8 cellular contexts compared by ENCODE assay signal in the genomic region with DNA sequence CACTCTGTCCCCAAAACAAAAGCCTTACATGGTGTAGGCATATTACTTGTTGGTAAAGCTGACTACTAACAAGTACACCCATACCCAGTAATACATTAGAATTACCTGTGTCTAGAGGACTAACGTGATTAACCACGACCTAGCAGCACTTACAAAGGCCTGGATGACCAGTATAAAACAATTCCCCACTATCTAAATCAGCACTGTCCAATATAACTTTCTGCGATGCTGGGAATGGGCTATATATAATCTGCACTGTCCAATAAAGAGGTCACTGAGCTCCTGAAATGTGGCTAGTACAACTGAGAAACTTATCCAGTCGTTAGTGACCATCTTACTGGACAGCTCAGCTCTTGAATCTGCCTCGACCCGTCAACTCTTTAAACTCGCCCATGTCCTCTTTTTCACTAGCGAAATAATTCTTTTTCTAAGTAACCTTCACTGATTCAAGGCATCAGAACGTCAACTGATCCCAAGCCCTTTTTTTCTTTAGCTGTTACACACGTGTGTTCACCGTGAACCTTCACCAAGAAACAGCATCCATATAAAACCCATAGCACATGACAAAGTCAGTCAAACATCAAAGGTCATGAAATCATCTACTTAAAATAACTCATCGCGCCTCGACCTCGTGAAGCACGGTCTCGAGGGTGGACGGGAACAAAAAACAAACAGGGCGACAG. TPM values are rescaled to one million over a fixed set of nuclear protein-coding genes. Genes with fewer than 3 reads are reported as not detected.
DNase-seq lines count a peak whose midpoint lies in the region; ATAC-seq and TF ChIP-seq lines count a peak whose summit lies in the region.

No MANE protein-coding gene starts in this region.

- TF ChIP-seq CTCF in MCF 10A (IDR thresholded peaks at IDR 0.05; ENCODE audit: unreplicated experiment) (no peak), vagina (IDR thresholded peaks at IDR 0.05) (no peak)

- H3K27ac Mint-ChIP-seq in MCF 10A (ENCODE audit: low read depth, unreplicated experiment), result peak overlapping the region; percentile 99
- peak overlapping the region; percentile 100 for H3K27ac Mint-ChIP-seq in memory B cell

- H3K36me3 Mint-ChIP-seq in MCF 10A (ENCODE audit: insufficient read depth, unreplicated experiment), result peaks cover 5% of the 10 kb centered on the region
- H3K36me3 Mint-ChIP-seq in memory B cell, result peaks cover 3% of the 10 kb centered on the region

- H3K4me3 ChIP-seq in MG63 (peak overlapping the region; percentile 93), vagina (peak overlapping the region; percentile 75 to 96)

- H3K27me3 ChIP-seq in MG63, result no peaks in the 10 kb centered on the region
- H3K27me3 ChIP-seq in vagina, result no peaks in the 10 kb centered on the region

- TF ChIP-seq POLR2A in vagina (IDR thresholded peaks at IDR 0.05), result no peak

- H3K9me3 ChIP-seq in MG63, result no peaks in the 10 kb centered on the region
- no peaks in the 10 kb centered on the region for H3K9me3 ChIP-seq in vagina

- TSS peak; percentile 86 for BruUV-seq in MCF 10A (replicated peaks; lab: Mats Ljungman, UMichigan)

- peaks cover 43% of the 10 kb centered on the region for H3K4me1 Mint-ChIP-seq in MCF 10A (ENCODE audit: insufficient read depth, unreplicated experiment)
- H3K4me1 Mint-ChIP-seq in memory B cell, result peaks cover 43% of the 10 kb centered on the region

- ATAC-seq in memory B cell (ENCODE audit: low read depth) (peak; percentile 13), GM21423 (IDR thresholded peaks at IDR 0.05; ENCODE audit: unreplicated experiment) (no peak)

- no peaks in the 10 kb centered on the region for H3K9me3 Mint-ChIP-seq in MCF 10A (ENCODE audit: unreplicated experiment)
- H3K9me3 Mint-ChIP-seq in memory B cell, result no peaks in the 10 kb centered on the region

- H3K4me3 Mint-ChIP-seq in MCF 10A (ENCODE audit: unreplicated experiment) (peak overlapping the region; percentile 98), memory B cell (peak overlapping the region; percentile 99)

- intact Hi-C loops in MCF 10A (cut with micrococcal nuclease) (loop anchor here (10.0 kb wide), 1 partner anchor 382 kb away; no protein-coding TSS in a partner anchor), vagina (cut with DNase I) (no loop called here), posterior vena cava (cut with DNase I) (no loop called here)

- peak overlapping the region; percentile 99 for H3K27ac ChIP-seq in vagina

- H3K27me3 Mint-ChIP-seq in MCF 10A (ENCODE audit: insufficient read depth, unreplicated experiment) (no peaks in the 10 kb centered on the region), memory B cell (no peaks in the 10 kb centered on the region)

- POLR2A ChIA-PET in MCF 10A (lab: Yijun Ruan, JAX), result interaction anchor here (0.6 to 4.3 kb wide), 18 partner anchors 8 to 562 kb away, joined by 3 to 31 read pairs (median 4); partner anchors contain the start of genes ANGEL1, GSTZ1, IRF2BPL and POMT2

- CTCF ChIA-PET in MCF 10A (lab: Yijun Ruan, JAX), result interaction anchor here (0.6 to 17.4 kb wide), 13 partner anchors 13 to 387 kb away, joined by 3 to 338 read pairs (median 3); no protein-coding TSS in a partner anchor

- H3K4me1 ChIP-seq in vagina, result peaks cover 45% of the 10 kb centered on the region

- H3K36me3 ChIP-seq in MG63 (no peaks in the 10 kb centered on the region), vagina (no peaks in the 10 kb centered on the region)

- DNase-seq in NOMO-1 treated with DMSO at 0.1 percent for 48 hours (lab: John Stamatoyannopoulos, UW; ENCODE audit: unreplicated experiment) (peak; percentile 49), NOMO-1 treated with dmso at 0.1 percent for 144 hours (lab: John Stamatoyannopoulos, UW; ENCODE audit: unreplicated experiment) (no peak), MG63 (no peak), MCF 10A (ENCODE audit: unreplicated experiment) (peak; percentile 23), memory B cell (ENCODE audit: low spot score in 2 of 2) (no peak), vagina (ENCODE audit: extremely low spot score in 2 of 2) (no peak), posterior vena cava (ENCODE audit: low spot score) (no peak)

RNA-seq across cellular contexts. Expression of gene CIPC, which starts 0.9 kb away (rescaled TPM):
- total RNA-seq in MG63 (2014; rRNA removed; shearing (Covaris generic); ENCODE audit: low replicate concordance), result 17.1 and 32.1 TPM in 2 replicates
- 9.7 and 11.4 TPM in 2 replicates for total RNA-seq in MCF 10A (2022)
- total RNA-seq in vagina, result 43.2 TPM
- 10 to 100 TPM; 28.8 to 32.4 TPM for total RNA-seq in posterior vena cava

RNA-seq across cellular contexts. Expression of gene ZDHHC22, which starts 44.4 kb away (rescaled TPM):
- not detected in 2 replicates for total RNA-seq in MG63 (2014; rRNA removed; shearing (Covaris generic); ENCODE audit: low replicate concordance)
- not detected in 2 replicates for total RNA-seq in MCF 10A (2022)
- total RNA-seq in vagina, result not detected
- total RNA-seq in posterior vena cava, result not detected

Comparison
In these comparisons a context has a peak if more than half of its experiments do, and no peak if none do; other contexts are left out.
1. DNase-seq: peak in NOMO-1 treated with DMSO at 0.1 percent for 48 hours (single experiment) and MCF 10A (single experiment); none in NOMO-1 treated with dmso at 0.1 percent for 144 hours (single experiment), MG63 (single experiment), memory B cell (0 of 2), vagina (0 of 2) and posterior vena cava (single experiment).